In the genomic region with DNA sequence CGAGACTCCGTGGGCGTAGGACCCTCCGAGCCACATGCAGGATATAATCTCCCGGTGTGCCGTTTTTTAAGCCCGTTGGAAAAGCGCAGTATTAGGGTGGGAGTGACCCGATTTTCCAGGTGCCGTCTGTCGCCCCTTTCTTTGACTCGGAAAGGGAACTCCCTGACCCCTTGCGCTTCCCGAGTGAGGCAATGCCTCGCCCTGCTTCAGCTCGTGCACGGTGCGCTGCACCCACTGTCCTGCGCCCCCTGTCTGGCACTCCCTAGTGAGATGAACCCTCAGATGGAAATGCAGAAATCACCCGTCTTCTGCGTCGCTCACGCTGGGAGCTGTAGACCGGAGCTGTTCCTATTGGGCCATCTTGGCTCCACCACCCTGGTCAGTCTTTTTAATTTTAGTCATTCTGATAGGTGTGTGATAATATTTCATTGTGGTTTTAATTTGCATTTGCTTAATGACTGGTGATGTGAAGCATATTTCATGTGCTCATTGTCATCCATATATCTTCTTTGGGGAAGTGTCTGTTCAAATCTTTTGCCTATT, we compare ENCODE assay signal across 10 cellular contexts. TPM values are rescaled to one million over a fixed set of nuclear protein-coding genes. Genes with fewer than 3 reads are reported as not detected.
DNase-seq lines count a peak whose midpoint lies in the region; ATAC-seq, FAIRE-seq and TF ChIP-seq lines count a peak whose summit lies in the region.
"Not testable (repeated sequence)": the region's sequence is repeated elsewhere in the genome, so short reads cannot be mapped to it uniquely, and the experiment has no call there.
"Had no signal": no experiment of that assay in that cellular context is flagged by ENCODE, and none has a peak within 500 bp of the region (broad histone marks: within the 10 kb centered on the region; RNA-seq: fewer than 3 reads in every experiment).

No MANE protein-coding gene starts in this region.

- peaks cover 24% of the 10 kb centered on the region for H3K27me3 Mint-ChIP-seq in activated naive CD8-positive, alpha-beta T cell treated with anti-CD3 and anti-CD28 coated beads, Interleukin-2, amount 10 ng/mL, durations not matched to agents 7 days and 5 days

- not testable (repeated sequence) for H3K4me1 Mint-ChIP-seq in activated naive CD8-positive, alpha-beta T cell treated with anti-CD3 and anti-CD28 coated beads, Interleukin-2, amount 10 ng/mL, durations not matched to agents 7 days and 5 days

- POLR2A ChIA-PET in A549 (lab: Yijun Ruan, JAX), result not testable (repeated sequence)
- POLR2A ChIA-PET in activated naive CD8-positive, alpha-beta T cell treated with anti-CD3 and anti-CD28 coated beads, Interleukin-2, amount 10 ng/mL, durations not matched to agents 7 days and 5 days (lab: Charles Lee), result interaction anchor here (1.2 kb wide), 1 partner anchor 225 kb away, joined by 3 read pairs; no protein-coding TSS in a partner anchor

- H3K36me3 ChIP-seq in H7 (replicated peaks; ENCODE audit: control insufficient read depth, insufficient read depth, low read length), result not testable (repeated sequence)

- TF ChIP-seq CTCF in A549 (IDR thresholded peaks at IDR 0.05), result peak; percentile 34
- peak; percentile 27 for TF ChIP-seq CTCF in fibroblast of pulmonary artery (IDR thresholded peaks at IDR 0.05; ENCODE audit: low read length, missing control alignments)

- H3K27ac ChIP-seq in A549, result peak overlapping the region; percentile 26 to 73

- H3K4me3 ChIP-seq in A549 (peak overlapping the region; percentile 35), H7 (ENCODE audit: insufficient read depth, low read depth, low read length) (peak overlapping the region; percentile 41), fibroblast of pulmonary artery (replicated peaks; ENCODE audit: low read depth, low read length) (peak overlapping the region; percentile 63), mononuclear cell (ENCODE audit: low read length) (peak overlapping the region; percentile 34)

- not testable (repeated sequence) for H3K9me3 Mint-ChIP-seq in activated naive CD8-positive, alpha-beta T cell treated with anti-CD3 and anti-CD28 coated beads, Interleukin-2, amount 10 ng/mL, durations not matched to agents 7 days and 5 days

- H3K36me3 Mint-ChIP-seq in activated naive CD8-positive, alpha-beta T cell treated with anti-CD3 and anti-CD28 coated beads, Interleukin-2, amount 10 ng/mL, durations not matched to agents 7 days and 5 days, result not testable (repeated sequence)

- not testable (repeated sequence) for FAIRE-seq in A549 (lab: Jason Lieb, UNC)

- peak overlapping the region; percentile 74 for H3K4me2 ChIP-seq in A549

- peaks cover 23% of the 10 kb centered on the region for H3K27me3 ChIP-seq in H7 (ENCODE audit: control insufficient read depth, insufficient read depth, low read length)
- H3K27me3 ChIP-seq in mononuclear cell (ENCODE audit: insufficient read depth, low read length), result not testable (repeated sequence)

- WGBS in A549 (ENCODE audit: missing lambda C conversion rate), result 4% methylated on average over 12 of the region's 24 CpGs

- not testable (repeated sequence) for H3K4me1 ChIP-seq in A549; mononuclear cell (ENCODE audit: insufficient read depth, low read length)

- DNase-seq in A549 (ENCODE audit: low read depth in 1 of 2, low spot score in 1 of 2) (peak in 1 of 2 experiments; percentile 54), NCI-H82 (lab: John Stamatoyannopoulos, UW) (peak; percentile 50), fibroblast of pulmonary artery (ENCODE audit: low read depth) (peak; percentile 35)
- not testable (repeated sequence) for DNase-seq in H7
- DNase-seq in activated CD4-positive, CD25-positive, alpha-beta regulatory T cell treated with anti-CD3 and anti-CD28 coated beads, Interleukin-2, amount 50 U/mL, for 16 hours (ENCODE audit: low read depth, low spot score), result peak; percentile 24
- DNase-seq in activated naive CD8-positive, alpha-beta T cell treated with anti-CD3 and anti-CD28 coated beads, Interleukin-2, amount 10 ng/mL, durations not matched to agents 7 days and 5 days, result peak; percentile 65
- DNase-seq in stimulated activated CD4-positive, alpha-beta T cell treated with anti-CD3 and anti-CD28 coated beads, Interleukin-2, amount 100 ng/mL, for 24 hours, result peak; percentile 51 to 59

- not testable (repeated sequence) for TF ChIP-seq EP300 in A549 (IDR thresholded peaks at IDR 0.05)

- TF ChIP-seq RAD21 in A549 (conservative IDR thresholded peaks at IDR 0.05 in 1 of 2, IDR thresholded peaks at IDR 0.05 in 1 of 2), result 0 out of 5 replicates have a peak, but pooled peaks of 1 of the 2 experiments have one; percentile 6

- not testable (repeated sequence) for TF ChIP-seq POLR2A in A549 (IDR thresholded peaks at IDR 0.05; ENCODE audit: low read length)

- H3K27ac Mint-ChIP-seq in activated naive CD8-positive, alpha-beta T cell treated with anti-CD3 and anti-CD28 coated beads, Interleukin-2, amount 10 ng/mL, durations not matched to agents 7 days and 5 days, result peak overlapping the region; percentile 59

- ATAC-seq in A549; activated naive CD8-positive, alpha-beta T cell treated with anti-CD3 and anti-CD28 coated beads, Interleukin-2, amount 10 ng/mL, durations not matched to agents 7 days and 5 days (ENCODE audit: low read depth): not testable (repeated sequence)

- H3K4me3 Mint-ChIP-seq in activated naive CD8-positive, alpha-beta T cell treated with anti-CD3 and anti-CD28 coated beads, Interleukin-2, amount 10 ng/mL, durations not matched to agents 7 days and 5 days, result peak overlapping the region; percentile 80

- H3K9me3 ChIP-seq in A549; mononuclear cell (ENCODE audit: low read depth, low read length): not testable (repeated sequence)

- CTCF ChIA-PET in A549 (lab: Yijun Ruan, JAX), result not testable (repeated sequence)

TF ChIP-seq in A549, 52 proteins besides CTCF, POLR2A, EP300 and RAD21:
- TF ChIP-seq, protein P1, sequence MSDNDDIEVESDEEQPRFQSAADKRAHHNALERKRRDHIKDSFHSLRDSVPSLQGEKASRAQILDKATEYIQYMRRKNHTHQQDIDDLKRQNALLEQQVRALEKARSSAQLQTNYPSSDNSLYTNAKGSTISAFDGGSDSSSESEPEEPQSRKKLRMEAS (IDR thresholded peaks at IDR 0.05), result peak; percentile 56

RNA-seq across cellular contexts. Expression of a gene that starts 19.0 kb away (rescaled TPM):
- polyA plus RNA-seq in A549 (2011; rRNA removed), result not detected in 2 replicates
- not detected in 2 replicates for polyA plus RNA-seq in A549 (2012; cell fraction: cytosol; rRNA removed)
- not detected in 2 replicates for polyA plus RNA-seq in A549 (2012; cell fraction: nucleus; rRNA removed)
- polyA plus RNA-seq in A549 (2017; fragmentation: RNase III; extraction: RNeasy Plus Mini Kit Qiagen cat#74134 plus additional on column Dnase treatment), result 0.11 TPM in 1 of 3 replicates, not detected in the others
- polyA minus RNA-seq in A549 (2011; rRNA and poly(A)+ RNA removed), result 0.34 TPM in 1 of 2 replicates, not detected in the other
- 0.07 TPM in 1 of 2 replicates, not detected in the other for total RNA-seq in H7 (2014; rRNA removed; shearing (Covaris generic))
- total RNA-seq in activated naive CD8-positive, alpha-beta T cell treated with anti-CD3 and anti-CD28 coated beads, Interleukin-2, amount 10 ng/mL, durations not matched to agents 7 days and 5 days, result not detected
- total RNA-seq in mononuclear cell, result not detected
- total RNA-seq: temporal lobe had no signal
- polyA plus RNA-seq: aorta had no signal

RNA-seq across cellular contexts. Expression of a gene that starts 26.4 kb away (rescaled TPM):
- polyA plus RNA-seq in A549 (2011; rRNA removed) (32.6 and 35.7 TPM in 2 replicates), A549 (2017; fragmentation: RNase III; extraction: RNeasy Plus Mini Kit Qiagen cat#74134 plus additional on column Dnase treatment) (22.1 to 25.5 TPM (median 24.0 TPM) in 3 replicates)
- polyA plus RNA-seq in A549 (2012; cell fraction: cytosol; rRNA removed), result 27.2 and 31.3 TPM in 2 replicates
- 45.1 and 56.9 TPM in 2 replicates for polyA plus RNA-seq in A549 (2012; cell fraction: nucleus; rRNA removed)
- polyA minus RNA-seq in A549 (2011; rRNA and poly(A)+ RNA removed), result 19.5 and 29.8 TPM in 2 replicates
- total RNA-seq in H7 (2014; rRNA removed; shearing (Covaris generic)), result 8.6 and 17.1 TPM in 2 replicates
- total RNA-seq in activated naive CD8-positive, alpha-beta T cell treated with anti-CD3 and anti-CD28 coated beads, Interleukin-2, amount 10 ng/mL, durations not matched to agents 7 days and 5 days, result 10 to 100 TPM; 38.4 to 41.0 TPM
- 8.2 TPM for total RNA-seq in mononuclear cell
